15 cellular contexts compared by ENCODE assay signal in genomic region chr6:41634657-41635056, GRCh38. TPM values are rescaled to one million over a fixed set of nuclear protein-coding genes. Genes with fewer than 3 reads are reported as not detected.
A peak's percentile ranks its signal among the peaks of the same experiment; 100 is the strongest.
DNase-seq lines count a peak whose midpoint lies in the region; ATAC-seq and TF ChIP-seq lines count a peak whose summit lies in the region.
"Had no signal": no experiment of that assay in that cellular context is flagged by ENCODE, and none has a peak within 500 bp of the region (broad histone marks: within the 10 kb centered on the region; RNA-seq: fewer than 3 reads in every experiment).

No MANE protein-coding gene starts in this region.

- peak overlapping the region; percentile 43; the same call in 1 of the 2 replicates for H3K4me2 ChIP-seq in GM23338

- intact Hi-C loops in head of caudate nucleus (cut with DNase I) (no loop called here), posterior vena cava (cut with DNase I) (no loop called here)

- H3K27ac Mint-ChIP-seq in GM23338, result no peak overlapping the region
- H3K27ac Mint-ChIP-seq: activated naive CD8-positive, alpha-beta T cell; dendritic cell treated with granulocyte-macrophage colony-stimulating factor and Interleukin-4, amounts not matched to agents 40 ng/mL and 50 ng/mL, for 4 days; stimulated activated naive CD8-positive, alpha-beta T cell treated with anti-CD3 and anti-CD28 coated beads, Interleukin-15, amount 100 ng/mL, for 72 hours had no signal

- H3K79me2 ChIP-seq in GM23338 (replicated peaks; ENCODE audit: insufficient read depth), result no peaks in the 10 kb centered on the region

- TF ChIP-seq POLR2A in erythroblast (IDR thresholded peaks at IDR 0.05; ENCODE audit: low read length), result no peak

- H3K36me3 ChIP-seq in GM23338 (ENCODE audit: insufficient read depth), result no peaks in the 10 kb centered on the region
- 0 out of 2 replicates have a peak, but pooled peaks cover 3% of the 10 kb centered on the region for H3K36me3 ChIP-seq in SJCRH30

- peaks cover 28% of the 10 kb centered on the region for H3K4me1 ChIP-seq in GM23338 (ENCODE audit: insufficient read depth)
- H3K4me1 ChIP-seq in SJCRH30, result peaks cover 47% of the 10 kb centered on the region

- ATAC-seq in GM23338 (no peak), HG02884 (IDR thresholded peaks at IDR 0.05; ENCODE audit: unreplicated experiment) (no peak)
- ATAC-seq: stimulated activated naive CD8-positive, alpha-beta T cell treated with anti-CD3 and anti-CD28 coated beads, Interleukin-15, amount 100 ng/mL, for 72 hours had no signal

- TF ChIP-seq CTCF in GM23338 (conservative IDR thresholded peaks at IDR 0.05; ENCODE audit: low read depth in 2 of 2), result no peak

- peaks cover 45% of the 10 kb centered on the region for H3K27me3 Mint-ChIP-seq in GM23338 (ENCODE audit: insufficient read depth, low read depth, poor library complexity)

- H4K20me1 ChIP-seq in GM23338 (replicated peaks; ENCODE audit: insufficient read depth), result no peaks in the 10 kb centered on the region

- peaks cover 50% of the 10 kb centered on the region for H3K27me3 ChIP-seq in GM23338 (ENCODE audit: insufficient read depth)
- no peaks in the 10 kb centered on the region for H3K27me3 ChIP-seq in SJCRH30

- H3K4me3 ChIP-seq in GM23338 (no peak overlapping the region), SJCRH30 (no peak overlapping the region)

- no peaks in the 10 kb centered on the region for H3K9me2 ChIP-seq in GM23338 (ENCODE audit: insufficient read depth)

- no peak overlapping the region for H3K4me3 Mint-ChIP-seq in GM23338
- H3K4me3 Mint-ChIP-seq: activated naive CD8-positive, alpha-beta T cell; dendritic cell treated with granulocyte-macrophage colony-stimulating factor and Interleukin-4, amounts not matched to agents 40 ng/mL and 50 ng/mL, for 4 days; stimulated activated naive CD8-positive, alpha-beta T cell treated with anti-CD3 and anti-CD28 coated beads, Interleukin-15, amount 100 ng/mL, for 72 hours had no signal

- H3K4me1 Mint-ChIP-seq in GM23338, result peaks cover 29% of the 10 kb centered on the region

- no peaks in the 10 kb centered on the region for H3K9me3 ChIP-seq in SJCRH30 (replicated peaks)

- H2AFZ ChIP-seq in GM23338, result 0 out of 2 replicates have a peak overlapping the region, but pooled peaks have one; percentile 32

- H3K27ac ChIP-seq in GM23338 (ENCODE audit: low read depth), result no peak overlapping the region
- peak overlapping the region; percentile 23; the same call in 1 of the 2 replicates for H3K27ac ChIP-seq in SJCRH30

- H3K9me3 Mint-ChIP-seq in GM23338, result no peaks in the 10 kb centered on the region; the same call in 2 of the 3 replicates
- H3K9me3 Mint-ChIP-seq: dendritic cell treated with granulocyte-macrophage colony-stimulating factor and Interleukin-4, amounts not matched to agents 40 ng/mL and 50 ng/mL, for 4 days; stimulated activated naive CD8-positive, alpha-beta T cell treated with anti-CD3 and anti-CD28 coated beads, Interleukin-15, amount 100 ng/mL, for 72 hours had no signal

- H3F3A ChIP-seq in GM23338 (replicated peaks; ENCODE audit: low read depth), result 0 out of 2 replicates have a peak, but pooled peaks cover 9% of the 10 kb centered on the region

- H3K36me3 Mint-ChIP-seq in GM23338 (ENCODE audit: low read depth), result no peaks in the 10 kb centered on the region
- H3K36me3 Mint-ChIP-seq: activated naive CD8-positive, alpha-beta T cell had no signal

- DNase-seq in GM23338 (ENCODE audit: low spot score) (peak; percentile 31), SJCRH30 (peak; percentile 95 to 96), head of caudate nucleus (peak; percentile 17 to 84 (median 66)), posterior vena cava (ENCODE audit: low spot score) (peak; percentile 51), erythroblast (lab: John Stamatoyannopoulos, UW) (no peak), NCI-H1436 treated with DMSO at 0.1 percent for 48 hours (lab: John Stamatoyannopoulos, UW) (no peak)
- no peak for DNase-seq in stimulated activated CD4-positive, alpha-beta T cell treated with anti-CD3 and anti-CD28 coated beads, Interleukin-12 subunit alpha, Interleukin-12 subunit beta, amount 100 ng/mL, for 4 hours
- DNase-seq: GOT3; NCI-H1048; NCI-H446; SHP77; stimulated activated naive CD8-positive, alpha-beta T cell treated with anti-CD3 and anti-CD28 coated beads, Interleukin-15, amount 100 ng/mL, for 72 hours had no signal

TF ChIP-seq in GM23338, 12 proteins besides CTCF, POLR2A, EP300 and RAD21 (continues in another document):
- TF ChIP-seq ZNF331 (CRISPR knock-in tag; IDR thresholded peaks at IDR 0.05; ENCODE audit: low read depth) (no peak), STAT1 (IDR thresholded peaks at IDR 0.05; ENCODE audit: unreplicated experiment) (no peak), REST (IDR thresholded peaks at IDR 0.05; ENCODE audit: unreplicated experiment) (no peak), ZNF114 (CRISPR knock-in tag; IDR thresholded peaks at IDR 0.05) (no peak), POLR2AphosphoS5 (IDR thresholded peaks at IDR 0.05; ENCODE audit: low read depth) (no peak), JUNB (IDR thresholded peaks at IDR 0.05; ENCODE audit: unreplicated experiment) (no peak), CREB1 (CRISPR knock-in tag; IDR thresholded peaks at IDR 0.05; ENCODE audit: low read depth) (no peak), ETS1 (IDR thresholded peaks at IDR 0.05) (no peak), EZH2phosphoT487 (IDR thresholded peaks at IDR 0.05; ENCODE audit: unreplicated experiment) (no peak), NANOG (IDR thresholded peaks at IDR 0.05; ENCODE audit: borderline replicate concordance) (no peak)

RNA-seq across cellular contexts. Expression of gene MDFI, which starts 3.6 kb away (rescaled TPM):
- total RNA-seq in GM23338 (2014; rRNA removed; shearing (Covaris generic)), result 41.5 and 51.4 TPM in 2 replicates
- 2.8 and 3.4 TPM in 2 replicates for polyA plus RNA-seq in GM23338 (2016; fragmentation: Nextera tagmentation; extraction: Ambion mirVana)
- total RNA-seq in SJCRH30 (2014; rRNA removed; shearing (Covaris generic)), result 166 and 176 TPM in 2 replicates
- 1 to 10 TPM; 5.4 to 6.5 TPM for total RNA-seq in posterior vena cava

Comparison
In these comparisons a context has a peak if more than half of its experiments do, and no peak if none do; other contexts are left out.
1. DNase-seq: peak in GM23338 (single experiment), SJCRH30 (2 of 2), head of caudate nucleus (42 of 42) and posterior vena cava (single experiment); none in stimulated activated CD4-positive, alpha-beta T cell treated with anti-CD3 and anti-CD28 coated beads, Interleukin-12 subunit alpha, Interleukin-12 subunit beta, amount 100 ng/mL, for 4 hours (single experiment), erythroblast (0 of 2) and NCI-H1436 treated with DMSO at 0.1 percent for 48 hours (single experiment).